Comparison of ENCODE assay signal across 18 cellular contexts in the genomic region with DNA sequence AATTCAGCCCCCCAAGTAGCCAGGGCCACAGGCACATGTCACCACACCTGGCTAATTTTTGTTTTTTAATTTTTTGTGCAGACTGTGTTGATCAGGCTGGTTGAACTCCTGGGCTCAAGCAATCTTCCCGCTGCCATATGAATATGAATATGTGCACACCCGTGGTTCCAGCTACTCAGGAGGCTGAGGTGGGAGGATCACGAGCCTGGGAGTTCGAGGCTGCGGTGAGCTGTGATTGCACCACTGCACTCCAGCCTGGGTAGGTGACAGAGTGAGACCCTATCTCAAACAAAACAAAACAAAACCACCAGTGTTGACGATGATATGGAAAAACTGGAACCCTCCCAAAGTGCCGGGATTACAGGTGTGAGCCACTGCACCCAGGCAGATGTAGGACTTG.
"Had no signal": no experiment of that assay in that cellular context is flagged by ENCODE, and none has a peak within 500 bp of the region (broad histone marks: within the 10 kb centered on the region; RNA-seq: fewer than 3 reads in every experiment).

No MANE protein-coding gene starts in this region.

- H3K4me2 ChIP-seq: smooth muscle cell had no signal

- H3K4me1 ChIP-seq: gastrocnemius medialis, right atrium auricular region had no signal

- H3K9me3 ChIP-seq: gastrocnemius medialis, heart right ventricle, right atrium auricular region, upper lobe of left lung had no signal

- H3K27ac Mint-ChIP-seq: activated CD8-positive, alpha-beta T cell treated with anti-CD3 and anti-CD28 coated beads for 36 hours; activated naive CD8-positive, alpha-beta T cell treated with anti-CD3 and anti-CD28 coated beads, Interleukin-2, amount 10 ng/mL, durations not matched to agents 7 days and 5 days; endodermal cell; stimulated activated naive CD8-positive, alpha-beta T cell treated with anti-CD3 and anti-CD28 coated beads, Interleukin-15, Interleukin-2, amounts not matched to agents 100 ng/mL and 50 ng/mL, for 24 hours; T-helper 1 cell treated with Interleukin-12 subunit alpha and Interleukin-12 subunit beta and Interleukin-4 antibody, amounts not matched to agents 30 μg/mL and 1 μg/mL, for 36 hours had no signal

- H3K27me3 Mint-ChIP-seq: activated CD4-positive, alpha-beta T cell treated with anti-CD3 and anti-CD28 coated beads for 36 hours; activated CD8-positive, alpha-beta T cell treated with anti-CD3 and anti-CD28 coated beads for 36 hours; activated naive CD8-positive, alpha-beta T cell treated with anti-CD3 and anti-CD28 coated beads, Interleukin-2, amount 10 ng/mL, durations not matched to agents 7 days and 5 days; naive thymus-derived CD4-positive, alpha-beta T cell; stimulated activated naive CD8-positive, alpha-beta T cell treated with anti-CD3 and anti-CD28 coated beads, Interleukin-15, Interleukin-2, amounts not matched to agents 100 ng/mL and 50 ng/mL, for 24 hours had no signal

- H3K9me3 Mint-ChIP-seq: activated CD8-positive, alpha-beta T cell treated with anti-CD3 and anti-CD28 coated beads for 36 hours; activated naive CD8-positive, alpha-beta T cell treated with anti-CD3 and anti-CD28 coated beads, Interleukin-2, amount 10 ng/mL, durations not matched to agents 7 days and 5 days; endodermal cell; naive thymus-derived CD4-positive, alpha-beta T cell; stimulated activated naive CD8-positive, alpha-beta T cell treated with anti-CD3 and anti-CD28 coated beads, Interleukin-15, Interleukin-2, amounts not matched to agents 100 ng/mL and 50 ng/mL, for 24 hours; T-helper 1 cell treated with Interleukin-12 subunit alpha and Interleukin-12 subunit beta and Interleukin-4 antibody, amounts not matched to agents 30 μg/mL and 1 μg/mL, for 36 hours had no signal

- ATAC-seq: activated CD4-positive, alpha-beta T cell treated with anti-CD3 and anti-CD28 coated beads for 36 hours; gastrocnemius medialis; heart right ventricle; left lobe of liver; naive thymus-derived CD4-positive, alpha-beta T cell had no signal

- DNase-seq: activated CD4-positive, alpha-beta T cell treated with anti-CD3 and anti-CD28 coated beads for 36 hours; activated CD8-positive, alpha-beta T cell treated with anti-CD3 and anti-CD28 coated beads for 36 hours; activated naive CD4-positive, alpha-beta T cell; activated naive CD8-positive, alpha-beta T cell treated with anti-CD3 and anti-CD28 coated beads, Interleukin-2, amount 10 ng/mL, durations not matched to agents 7 days and 5 days; anterior cingulate cortex; cerebellar nuclear complex; endodermal cell; gastrocnemius medialis; heart right ventricle; islet precursor cell; naive thymus-derived CD4-positive, alpha-beta T cell; upper lobe of left lung; WERI-Rb-1 had no signal

- H3K27me3 ChIP-seq: gastrocnemius medialis, heart right ventricle, right atrium auricular region, upper lobe of left lung had no signal

- H3K4me3 ChIP-seq: gastrocnemius medialis, heart right ventricle, right atrium auricular region, smooth muscle cell, upper lobe of left lung had no signal

- H3K27ac ChIP-seq: gastrocnemius medialis, heart right ventricle, right atrium auricular region, upper lobe of left lung, WERI-Rb-1 had no signal

- H3K4me3 Mint-ChIP-seq: activated CD4-positive, alpha-beta T cell treated with anti-CD3 and anti-CD28 coated beads for 36 hours; activated CD8-positive, alpha-beta T cell treated with anti-CD3 and anti-CD28 coated beads for 36 hours; activated naive CD8-positive, alpha-beta T cell treated with anti-CD3 and anti-CD28 coated beads, Interleukin-2, amount 10 ng/mL, durations not matched to agents 7 days and 5 days; endodermal cell; stimulated activated naive CD8-positive, alpha-beta T cell treated with anti-CD3 and anti-CD28 coated beads, Interleukin-15, Interleukin-2, amounts not matched to agents 100 ng/mL and 50 ng/mL, for 24 hours; T-helper 1 cell treated with Interleukin-12 subunit alpha and Interleukin-12 subunit beta and Interleukin-4 antibody, amounts not matched to agents 30 μg/mL and 1 μg/mL, for 36 hours had no signal
